Comparison of ENCODE assay signal across 8 cellular contexts in genomic region chr15:90099072-90099867, GRCh38. TPM values are rescaled to one million over a fixed set of nuclear protein-coding genes. Genes with fewer than 3 reads are reported as not detected.
A peak's percentile ranks its signal among the peaks of the same experiment; 100 is the strongest.
DNase-seq lines count a peak whose midpoint lies in the region; ATAC-seq and TF ChIP-seq lines count a peak whose summit lies in the region.

No MANE protein-coding gene starts in this region.

- H3K4me1 ChIP-seq in muscle layer of colon (ENCODE audit: insufficient read depth, low read length): peaks cover 71% of the 10 kb centered on the region
- H3K4me1 ChIP-seq in uterus: peaks cover 0 to 17% of the 10 kb centered on the region in 2 donors

- TF ChIP-seq CTCF in uterus (IDR thresholded peaks at IDR 0.05): no peak

- no peak for ATAC-seq in GM21717 (IDR thresholded peaks at IDR 0.05; ENCODE audit: unreplicated experiment)

- H3K36me3 ChIP-seq in muscle layer of colon (ENCODE audit: insufficient read depth, low read length) (no peaks in the 10 kb centered on the region), uterus (no peaks in the 10 kb centered on the region)

- H3K27me3 ChIP-seq in muscle layer of colon (ENCODE audit: control insufficient read depth in 1 of 2, insufficient read depth in 2 of 2, low read length in 2 of 2) (no peaks in the 10 kb centered on the region), uterus (no peaks in the 10 kb centered on the region)

- H3K27ac ChIP-seq in muscle layer of colon (ENCODE audit: low read depth, low read length) (peak overlapping the region; percentile 92), uterus (peak overlapping the region; percentile 91 to 97)

- no peaks in the 10 kb centered on the region for H3K9me3 ChIP-seq in muscle layer of colon (ENCODE audit: low read length)
- H3K9me3 ChIP-seq in uterus: no peaks in the 10 kb centered on the region

- H3K4me3 ChIP-seq in muscle layer of colon (ENCODE audit: low read depth in 1 of 2, low read length in 2 of 2): no peak overlapping the region
- no peak overlapping the region for H3K4me3 ChIP-seq in uterus

- intact Hi-C loops in uterus (cut with DNase I; ENCODE audit: low total_unique reads): no loop called here

- H3K9ac ChIP-seq in muscle layer of colon (ENCODE audit: low read length): no peak overlapping the region

- peak; percentile 34 for DNase-seq in stimulated activated CD4-positive, alpha-beta T cell treated with anti-CD3 and anti-CD28 coated beads, Interleukin-4, amount 100 ng/mL, for 1 hour
- no peak for DNase-seq in stimulated activated CD4-positive, alpha-beta T cell treated with anti-CD3 and anti-CD28 coated beads, Interleukin-2, amount 100 ng/mL, for 24 hours
- DNase-seq in activated naive CD4-positive, alpha-beta T cell treated with anti-CD3 and anti-CD28 coated beads, Interleukin-2, amount 50 U/mL, for 16 hours: peak; percentile 31
- no peak for DNase-seq in uterus
- DNase-seq in AG20443 (ENCODE audit: low spot score): no peak
- DNase-seq in kidney tubule cell (ENCODE audit: low spot score): no peak

- TF ChIP-seq POLR2A in uterus (IDR thresholded peaks at IDR 0.05): no peak

RNA-seq across cellular contexts. Expression of gene IDH2, which starts 3.0 kb away (rescaled TPM):
- total RNA-seq in uterus: 10 to 100 TPM in 3 of 4 donors, 1 to 10 TPM in 1; 4.1 to 93.8 (median 21.5) TPM

Comparison
In these comparisons a context has a peak if more than half of its experiments do, and no peak if none do; other contexts are left out.
1. DNase-seq: peak in stimulated activated CD4-positive, alpha-beta T cell treated with anti-CD3 and anti-CD28 coated beads, Interleukin-4, amount 100 ng/mL, for 1 hour (single experiment) and activated naive CD4-positive, alpha-beta T cell treated with anti-CD3 and anti-CD28 coated beads, Interleukin-2, amount 50 U/mL, for 16 hours (single experiment); none in stimulated activated CD4-positive, alpha-beta T cell treated with anti-CD3 and anti-CD28 coated beads, Interleukin-2, amount 100 ng/mL, for 24 hours (0 of 2), uterus (0 of 2), AG20443 (single experiment) and kidney tubule cell (single experiment).